In the genomic region with DNA sequence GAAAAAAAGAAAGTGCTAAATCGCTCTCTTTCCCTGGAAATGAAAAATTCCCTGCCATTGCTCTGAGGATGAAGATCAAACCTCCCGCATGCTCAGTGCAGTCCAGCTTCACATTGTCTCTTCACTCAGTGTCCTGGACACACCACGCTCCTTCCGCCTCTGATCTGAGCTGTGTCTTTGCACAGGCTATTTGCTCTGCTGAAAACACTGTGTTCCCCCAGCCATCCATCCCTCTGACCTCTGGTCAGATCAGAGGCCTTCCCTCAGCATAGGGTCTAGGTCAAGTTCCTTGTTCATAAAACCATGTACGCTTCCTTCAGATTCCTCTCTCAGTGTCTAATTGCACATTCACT, we compare ENCODE assay signal across 1 cellular context.
TF ChIP-seq lines count a peak whose summit lies in the region.

No MANE protein-coding gene starts in this region.

TF ChIP-seq in WTC11, 78 proteins besides CTCF, POLR2A, EP300 and RAD21:
- TF ChIP-seq PRDM15 (CRISPR knock-in tag; IDR thresholded peaks at IDR 0.05) (no peak), NFYB (CRISPR knock-in tag; conservative IDR thresholded peaks at IDR 0.05; ENCODE audit: low read depth) (no peak), JUN (CRISPR knock-in tag; IDR thresholded peaks at IDR 0.05) (no peak), JAZF1 (CRISPR knock-in tag; IDR thresholded peaks at IDR 0.05) (no peak), ZNF423 (CRISPR knock-in tag; IDR thresholded peaks at IDR 0.05) (no peak)
